ENCODE assay signal across 8 cellular contexts in the genomic region with DNA sequence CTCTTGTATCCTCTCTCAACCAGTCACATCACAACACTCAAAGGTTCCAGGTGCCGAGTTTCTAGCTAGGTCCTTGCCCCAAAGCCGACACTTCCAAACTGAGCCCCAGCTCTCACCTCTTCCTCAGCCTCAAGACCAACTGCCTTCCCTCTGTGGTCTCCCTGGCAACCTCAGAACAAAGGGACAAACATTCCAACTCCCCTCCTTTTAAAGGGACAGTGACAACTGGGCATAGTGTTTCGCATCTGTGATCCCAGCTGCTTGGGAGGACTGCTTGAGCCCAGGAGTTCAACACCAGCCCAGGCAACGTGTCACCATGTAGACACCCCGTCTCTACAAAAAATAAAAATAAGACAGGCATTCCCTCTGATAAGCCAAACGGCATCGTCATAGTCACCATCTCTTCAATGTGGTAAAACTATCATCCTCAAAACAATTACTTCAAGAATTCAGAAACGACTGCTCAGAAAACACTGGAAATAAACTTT. TPM values are rescaled to one million over a fixed set of nuclear protein-coding genes. Genes with fewer than 3 reads are reported as not detected.
A peak's percentile ranks its signal among the peaks of the same experiment; 100 is the strongest.
DNase-seq lines count a peak whose midpoint lies in the region; ATAC-seq and TF ChIP-seq lines count a peak whose summit lies in the region.

No MANE protein-coding gene starts in this region.

- peak overlapping the region; percentile 99 for H3K27ac Mint-ChIP-seq in glutamatergic neuron (ENCODE audit: unreplicated experiment)

- H3K27me3 ChIP-seq in stomach, result no peaks in the 10 kb centered on the region

- peaks cover 67% of the 10 kb centered on the region for H3K4me1 Mint-ChIP-seq in activated T-cell treated with anti-CD3 and anti-CD28 coated beads, Interleukin-2, amount 50 U/mL, for 4 hours (ENCODE audit: low read depth)
- peaks cover 66% of the 10 kb centered on the region for H3K4me1 Mint-ChIP-seq in glutamatergic neuron (ENCODE audit: low read depth, unreplicated experiment)

- 35 to 48% (median 44%) methylated on average over 8 of the region's 8 CpGs for WGBS in stomach, 5 donors

- no peak for TF ChIP-seq CTCF in glutamatergic neuron (IDR thresholded peaks at IDR 0.05; ENCODE audit: partially characterized antibody, unreplicated experiment)
- no peak for TF ChIP-seq CTCF in stomach (IDR thresholded peaks at IDR 0.05)

- no peak for DNase-seq in activated T-cell treated with anti-CD3 and anti-CD28 coated beads, Interleukin-2, amount 50 U/mL, for 4 hours
- no peak for DNase-seq in activated T-cell treated with anti-CD3 and anti-CD28 coated beads for 4 hours
- DNase-seq in glutamatergic neuron, result peak; percentile 58
- peak; percentile 66 for DNase-seq in renal cortical epithelial cell (ENCODE audit: low read depth)
- DNase-seq in germinal center (ENCODE audit: low spot score), result no peak
- DNase-seq in stomach, result no peak

- TF ChIP-seq EP300 in stomach (IDR thresholded peaks at IDR 0.05), result no peak

- TF ChIP-seq POLR2A in stomach (IDR thresholded peaks at IDR 0.05), result no peak

- H3K27me3 Mint-ChIP-seq in activated T-cell treated with anti-CD3 and anti-CD28 coated beads, Interleukin-2, amount 50 U/mL, for 4 hours (ENCODE audit: low read depth), result no peaks in the 10 kb centered on the region
- H3K27me3 Mint-ChIP-seq in glutamatergic neuron (ENCODE audit: unreplicated experiment), result peaks cover 6% of the 10 kb centered on the region

- no peaks in the 10 kb centered on the region for H3K9me3 Mint-ChIP-seq in activated T-cell treated with anti-CD3 and anti-CD28 coated beads, Interleukin-2, amount 50 U/mL, for 4 hours
- peaks cover 5% of the 10 kb centered on the region for H3K9me3 Mint-ChIP-seq in glutamatergic neuron (ENCODE audit: unreplicated experiment)

- intact Hi-C loops in stomach (cut with DNase I; ENCODE audit: low total_unique reads), result no loop called here

- no peak overlapping the region for H3K27ac ChIP-seq in stomach

- peaks cover 29 to 41% (median 35%) of the 10 kb centered on the region in 4 donors for H3K36me3 ChIP-seq in stomach

- no peak overlapping the region for H3K4me3 ChIP-seq in stomach

- H3K9me3 ChIP-seq in stomach, result no peaks in the 10 kb centered on the region

- peaks cover 55 to 77% (median 72%) of the 10 kb centered on the region in 4 donors for H3K4me1 ChIP-seq in stomach

- H3K4me3 Mint-ChIP-seq in activated T-cell treated with anti-CD3 and anti-CD28 coated beads, Interleukin-2, amount 50 U/mL, for 4 hours, result peak overlapping the region; percentile 47
- peak overlapping the region; percentile 92 for H3K4me3 Mint-ChIP-seq in glutamatergic neuron (ENCODE audit: unreplicated experiment)

- peak; percentile 16 to 21 for ATAC-seq in activated T-cell treated with anti-CD3 and anti-CD28 coated beads, Interleukin-2, amount 50 U/mL, for 4 hours
- ATAC-seq in SK-N-SH treated with all-trans-retinoic acid at 6 μM for 48 hours (peak; percentile 60; the same call in 2 of the 3 replicates), GM19328 (IDR thresholded peaks at IDR 0.05; ENCODE audit: unreplicated experiment) (no peak)

- peaks cover 15% of the 10 kb centered on the region for H3K36me3 Mint-ChIP-seq in activated T-cell treated with anti-CD3 and anti-CD28 coated beads, Interleukin-2, amount 50 U/mL, for 4 hours (ENCODE audit: insufficient read depth)
- H3K36me3 Mint-ChIP-seq in glutamatergic neuron (ENCODE audit: unreplicated experiment), result no peaks in the 10 kb centered on the region

TF ChIP-seq in SK-N-SH treated with all-trans-retinoic acid at 6 μM for 48 hours, 23 proteins besides CTCF, POLR2A, EP300 and RAD21:
- no peak for TF ChIP-seq SNAI2 (CRISPR knock-in tag; IDR thresholded peaks at IDR 0.05)
- TF ChIP-seq CSDC2 (CRISPR knock-in tag; IDR thresholded peaks at IDR 0.05), result no peak
- TF ChIP-seq ZC3H10 (CRISPR knock-in tag; IDR thresholded peaks at IDR 0.05), result no peak
- no peak for TF ChIP-seq ISL1 (CRISPR knock-in tag; IDR thresholded peaks at IDR 0.05)
- TF ChIP-seq ZNF565 (CRISPR knock-in tag; conservative IDR thresholded peaks at IDR 0.05; ENCODE audit: low read depth), result no peak
- TF ChIP-seq, protein P1, sequence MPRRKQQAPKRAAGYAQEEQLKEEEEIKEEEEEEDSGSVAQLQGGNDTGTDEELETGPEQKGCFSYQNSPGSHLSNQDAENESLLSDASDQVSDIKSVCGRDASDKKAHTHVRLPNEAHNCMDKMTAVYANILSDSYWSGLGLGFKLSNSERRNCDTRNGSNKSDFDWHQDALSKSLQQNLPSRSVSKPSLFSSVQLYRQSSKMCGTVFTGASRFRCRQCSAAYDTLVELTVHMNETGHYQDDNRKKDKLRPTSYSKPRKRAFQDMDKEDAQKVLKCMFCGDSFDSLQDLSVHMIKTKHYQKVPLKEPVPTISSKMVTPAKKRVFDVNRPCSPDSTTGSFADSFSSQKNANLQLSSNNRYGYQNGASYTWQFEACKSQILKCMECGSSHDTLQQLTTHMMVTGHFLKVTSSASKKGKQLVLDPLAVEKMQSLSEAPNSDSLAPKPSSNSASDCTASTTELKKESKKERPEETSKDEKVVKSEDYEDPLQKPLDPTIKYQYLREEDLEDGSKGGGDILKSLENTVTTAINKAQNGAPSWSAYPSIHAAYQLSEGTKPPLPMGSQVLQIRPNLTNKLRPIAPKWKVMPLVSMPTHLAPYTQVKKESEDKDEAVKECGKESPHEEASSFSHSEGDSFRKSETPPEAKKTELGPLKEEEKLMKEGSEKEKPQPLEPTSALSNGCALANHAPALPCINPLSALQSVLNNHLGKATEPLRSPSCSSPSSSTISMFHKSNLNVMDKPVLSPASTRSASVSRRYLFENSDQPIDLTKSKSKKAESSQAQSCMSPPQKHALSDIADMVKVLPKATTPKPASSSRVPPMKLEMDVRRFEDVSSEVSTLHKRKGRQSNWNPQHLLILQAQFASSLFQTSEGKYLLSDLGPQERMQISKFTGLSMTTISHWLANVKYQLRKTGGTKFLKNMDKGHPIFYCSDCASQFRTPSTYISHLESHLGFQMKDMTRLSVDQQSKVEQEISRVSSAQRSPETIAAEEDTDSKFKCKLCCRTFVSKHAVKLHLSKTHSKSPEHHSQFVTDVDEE (CRISPR knock-in tag; IDR thresholded peaks at IDR 0.05), result no peak
- TF ChIP-seq ZFP30 (CRISPR knock-in tag; IDR thresholded peaks at IDR 0.05), result no peak
- TF ChIP-seq RARB (CRISPR knock-in tag; IDR thresholded peaks at IDR 0.05), result no peak
- no peak for TF ChIP-seq OSR1 (CRISPR knock-in tag; IDR thresholded peaks at IDR 0.05)
- TF ChIP-seq BACH2 (CRISPR knock-in tag; IDR thresholded peaks at IDR 0.05; ENCODE audit: borderline replicate concordance), result no peak

RNA-seq across cellular contexts. Expression of a gene that starts 11.3 kb away (rescaled TPM):
- total RNA-seq in activated T-cell treated with anti-CD3 and anti-CD28 coated beads, Interleukin-2, amount 50 U/mL, for 4 hours, result 10 to 100 TPM; 44.9 to 49.9 (median 47.4) TPM
- total RNA-seq in glutamatergic neuron (ENCODE audit: unreplicated experiment) (77.8 TPM), renal cortical epithelial cell (25.7 and 58.1 TPM in 2 replicates), stomach (100 to 1,000 TPM in 1 of 5 donors, 10 to 100 TPM in 4; 56.0 to 117 (median 74.2) TPM)
- polyA plus RNA-seq in stomach, result 10 to 100 TPM in 2 of 3 donors, 1 to 10 TPM in 1; 8.1 to 14.2 (median 14.1) TPM

RNA-seq across cellular contexts. Expression of a gene that starts 22.9 kb away (rescaled TPM):
- 10 to 100 TPM; 42.7 to 52.9 (median 47.4) TPM for total RNA-seq in activated T-cell treated with anti-CD3 and anti-CD28 coated beads, Interleukin-2, amount 50 U/mL, for 4 hours
- total RNA-seq in glutamatergic neuron (ENCODE audit: unreplicated experiment) (57.8 TPM), renal cortical epithelial cell (37.0 and 47.5 TPM in 2 replicates), stomach (10 to 100 TPM; 12.3 to 39.3 (median 19.2) TPM)
- polyA plus RNA-seq in stomach, result 10 to 100 TPM; 10.8 to 13.6 (median 12.5) TPM

RNA-seq across cellular contexts. Expression of a gene that starts 37.5 kb away (rescaled TPM):
- 10 to 100 TPM in 2 of 3 donors, 1 to 10 TPM in 1; 6.8 to 16.1 (median 13.3) TPM for total RNA-seq in activated T-cell treated with anti-CD3 and anti-CD28 coated beads, Interleukin-2, amount 50 U/mL, for 4 hours
- total RNA-seq in glutamatergic neuron (ENCODE audit: unreplicated experiment) (1.8 TPM), renal cortical epithelial cell (0.65 and 3.3 TPM in 2 replicates), stomach (10 to 100 TPM in 4 of 5 donors, 1 to 10 TPM in 1; 9.0 to 76.4 (median 18.7) TPM)
- polyA plus RNA-seq in stomach, result 1 to 10 TPM; 1.1 to 10.0 (median 5.8) TPM

RNA-seq across cellular contexts. Expression of a gene that starts 53.4 kb away (rescaled TPM):
- 1 to 10 TPM; 4.4 to 4.9 (median 4.5) TPM for total RNA-seq in activated T-cell treated with anti-CD3 and anti-CD28 coated beads, Interleukin-2, amount 50 U/mL, for 4 hours
- total RNA-seq in glutamatergic neuron (ENCODE audit: unreplicated experiment), result 12.6 TPM
- total RNA-seq in renal cortical epithelial cell, result 10.4 and 11.7 TPM in 2 replicates
- 10 to 100 TPM in 2 of 5 donors, 1 to 10 TPM in 3; 3.0 to 29.5 (median 9.5) TPM for total RNA-seq in stomach
- polyA plus RNA-seq in stomach, result 1 to 10 TPM; 4.8 to 5.7 (median 5.0) TPM

Comparison
In these comparisons a context has a peak if more than half of its experiments do, and no peak if none do; other contexts are left out.
1. DNase-seq: peak in glutamatergic neuron (single experiment) and renal cortical epithelial cell (single experiment); none in activated T-cell treated with anti-CD3 and anti-CD28 coated beads, Interleukin-2, amount 50 U/mL, for 4 hours (single experiment), activated T-cell treated with anti-CD3 and anti-CD28 coated beads for 4 hours (single experiment), germinal center (single experiment) and stomach (single experiment).